ENCODE assay signal across 8 cellular contexts in the genomic region with DNA sequence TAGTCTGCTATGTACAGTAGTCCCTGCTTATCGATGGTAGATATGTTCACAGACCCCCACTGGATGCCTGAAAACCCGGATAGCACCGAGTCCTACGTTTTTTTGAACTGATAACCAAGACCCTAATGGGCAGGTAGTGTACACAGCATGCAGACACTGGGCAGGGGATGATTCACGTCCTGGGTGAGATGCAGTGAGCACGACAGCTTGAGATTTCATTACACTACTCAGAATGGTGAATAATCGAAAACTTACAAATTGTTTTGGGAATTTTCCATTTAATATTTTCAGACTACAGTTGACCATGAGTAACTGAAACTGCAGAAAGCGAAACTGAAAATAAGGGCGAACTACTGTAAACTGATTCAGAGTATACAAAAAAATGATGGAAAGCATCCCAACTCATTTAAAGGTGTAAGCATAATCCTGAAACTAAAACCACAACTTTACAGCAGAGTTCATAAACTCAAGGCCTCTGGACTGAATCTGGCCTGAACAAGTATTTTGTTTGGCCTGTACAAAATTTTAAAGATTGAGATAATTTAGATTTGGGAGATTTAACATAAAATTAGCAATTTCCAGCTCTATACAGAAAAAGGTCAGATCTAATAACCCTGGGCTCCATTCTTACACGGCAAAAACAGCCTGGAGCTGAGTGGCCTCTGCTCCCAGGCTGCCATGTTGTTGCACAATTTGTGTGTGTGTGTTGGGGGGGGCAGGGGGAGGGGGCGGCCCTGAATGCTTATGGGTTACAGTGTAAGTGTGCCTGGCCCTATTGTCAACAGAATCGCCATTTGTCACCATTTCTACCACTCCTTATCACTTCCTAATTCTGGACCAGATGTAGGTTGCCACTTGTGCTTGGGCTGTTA. TPM values are rescaled to one million over a fixed set of nuclear protein-coding genes. Genes with fewer than 3 reads are reported as not detected.
A peak's percentile ranks its signal among the peaks of the same experiment; 100 is the strongest.
DNase-seq lines count a peak whose midpoint lies in the region; ATAC-seq, FAIRE-seq and TF ChIP-seq lines count a peak whose summit lies in the region.

No MANE protein-coding gene starts in this region.

- peaks cover 24% of the 10 kb centered on the region for H3K4me1 Mint-ChIP-seq in T-helper 2 cell treated with Interferon-gamma antibody and Interleukin-4, amounts not matched to agents 5 μg/mL and 100 μg/mL, for 36 hours (ENCODE audit: low read depth)
- H3K4me1 Mint-ChIP-seq in effector memory CD8-positive, alpha-beta T cell (ENCODE audit: low read depth in 2 of 2) = peaks cover 11 to 13% of the 10 kb centered on the region in 2 donors
- peaks cover 10% of the 10 kb centered on the region for H3K4me1 Mint-ChIP-seq in nephron progenitor cell

- TF ChIP-seq CTCF in nephron progenitor cell (IDR thresholded peaks at IDR 0.05) = no peak

- peak overlapping the region; percentile 91 for H3K27ac Mint-ChIP-seq in T-helper 2 cell treated with Interferon-gamma antibody and Interleukin-4, amounts not matched to agents 5 μg/mL and 100 μg/mL, for 36 hours
- peak overlapping the region; percentile 90 to 95 for H3K27ac Mint-ChIP-seq in effector memory CD8-positive, alpha-beta T cell
- H3K27ac Mint-ChIP-seq in nephron progenitor cell = peak overlapping the region; percentile 82

- H3K9me3 Mint-ChIP-seq in T-helper 2 cell treated with Interferon-gamma antibody and Interleukin-4, amounts not matched to agents 5 μg/mL and 100 μg/mL, for 36 hours = no peaks in the 10 kb centered on the region
- no peaks in the 10 kb centered on the region for H3K9me3 Mint-ChIP-seq in effector memory CD8-positive, alpha-beta T cell
- no peaks in the 10 kb centered on the region for H3K9me3 Mint-ChIP-seq in nephron progenitor cell

- H3K36me3 Mint-ChIP-seq in T-helper 2 cell treated with Interferon-gamma antibody and Interleukin-4, amounts not matched to agents 5 μg/mL and 100 μg/mL, for 36 hours (ENCODE audit: low read depth) = peaks cover 6% of the 10 kb centered on the region
- peaks cover 10% of the 10 kb centered on the region for H3K36me3 Mint-ChIP-seq in effector memory CD8-positive, alpha-beta T cell (ENCODE audit: insufficient read depth)
- H3K36me3 Mint-ChIP-seq in nephron progenitor cell (ENCODE audit: low read depth) = peaks cover 38% of the 10 kb centered on the region

- FAIRE-seq in A204.1 (lab: Jason Lieb, UNC) (peak; percentile 97), frontal cortex (lab: Jason Lieb, UNC) (no peak)

- DNase-seq in H4 (ENCODE audit: low spot score) = peak; percentile 64
- DNase-seq in T-helper 2 cell treated with Interferon-gamma antibody and Interleukin-4, amounts not matched to agents 5 μg/mL and 100 μg/mL, for 36 hours (ENCODE audit: low spot score) = peak; percentile 56
- no peak for DNase-seq in effector memory CD8-positive, alpha-beta T cell
- DNase-seq in nephron progenitor cell = no peak
- DNase-seq in frontal cortex (ENCODE audit: low spot score in 2 of 2) = no peak
- no peak for DNase-seq in hypothalamus (lab: John Stamatoyannopoulos, UW)

- no peaks in the 10 kb centered on the region for H3K27me3 Mint-ChIP-seq in T-helper 2 cell treated with Interferon-gamma antibody and Interleukin-4, amounts not matched to agents 5 μg/mL and 100 μg/mL, for 36 hours (ENCODE audit: low read depth)
- H3K27me3 Mint-ChIP-seq in effector memory CD8-positive, alpha-beta T cell = no peaks in the 10 kb centered on the region
- no peaks in the 10 kb centered on the region for H3K27me3 Mint-ChIP-seq in nephron progenitor cell (ENCODE audit: low read depth, poor library complexity)

- peak; percentile 58 for ATAC-seq in effector memory CD8-positive, alpha-beta T cell (replicated peaks)
- ATAC-seq in GM18870 (IDR thresholded peaks at IDR 0.05; ENCODE audit: unreplicated experiment) = no peak

- peak overlapping the region; percentile 84 for H3K4me3 Mint-ChIP-seq in T-helper 2 cell treated with Interferon-gamma antibody and Interleukin-4, amounts not matched to agents 5 μg/mL and 100 μg/mL, for 36 hours
- peak overlapping the region; percentile 80 to 85 for H3K4me3 Mint-ChIP-seq in effector memory CD8-positive, alpha-beta T cell
- H3K4me3 Mint-ChIP-seq in nephron progenitor cell = no peak overlapping the region

RNA-seq across cellular contexts. Expression of a gene that starts 34.9 kb away (rescaled TPM):
- total RNA-seq in H4 (2014; rRNA removed; shearing (Covaris generic)) = 11.6 and 15.7 TPM in 2 replicates
- 24.1 TPM for total RNA-seq in frontal cortex

Comparison
In these comparisons a context has a peak if more than half of its experiments do, and no peak if none do; other contexts are left out.
1. DNase-seq: peak in H4 (single experiment) and T-helper 2 cell treated with Interferon-gamma antibody and Interleukin-4, amounts not matched to agents 5 μg/mL and 100 μg/mL, for 36 hours (single experiment); none in effector memory CD8-positive, alpha-beta T cell (0 of 3), nephron progenitor cell (single experiment), frontal cortex (0 of 2) and hypothalamus (0 of 51).
2. Peak in every context shown above with its lines, with median percentiles within 50 percentile points of each other: H3K27ac Mint-ChIP-seq.